Comparison of ENCODE assay signal across 8 cellular contexts in genomic region chr3:128726691-128727031, GRCh38. TPM values are rescaled to one million over a fixed set of nuclear protein-coding genes. Genes with fewer than 3 reads are reported as not detected.
DNase-seq lines count a peak whose midpoint lies in the region; ATAC-seq and TF ChIP-seq lines count a peak whose summit lies in the region.

No MANE protein-coding gene starts in this region.

- H3F3A ChIP-seq in PC-3 (ENCODE audit: low read length, unreplicated experiment): no peaks in the 10 kb centered on the region

- peak; percentile 30 for ATAC-seq in PC-3

- peaks cover 47% of the 10 kb centered on the region for H4K20me1 ChIP-seq in PC-3 (ENCODE audit: low read length)

- no TSS peak for BruUV-seq in PC-3 (replicated peaks; lab: Mats Ljungman, UMichigan)

- no peaks in the 10 kb centered on the region for H3K9me3 Mint-ChIP-seq in CD4-positive, alpha-beta memory T cell
- H3K9me3 Mint-ChIP-seq in nephron progenitor cell: no peaks in the 10 kb centered on the region

- peak overlapping the region; percentile 77 to 97 (median 95) for H3K27ac Mint-ChIP-seq in CD4-positive, alpha-beta memory T cell
- peak overlapping the region; percentile 86 for H3K27ac Mint-ChIP-seq in nephron progenitor cell

- peaks cover 0 to 2% of the 10 kb centered on the region in 2 donors for H3K27me3 Mint-ChIP-seq in CD4-positive, alpha-beta memory T cell
- peaks cover 20% of the 10 kb centered on the region for H3K27me3 Mint-ChIP-seq in nephron progenitor cell (ENCODE audit: low read depth, poor library complexity)

- peak in 4 of 5 donors; percentile 15 to 61 (median 19) for DNase-seq in CD4-positive, alpha-beta memory T cell
- DNase-seq in HFF-Myc (ENCODE audit: extremely low read depth, low read depth): no peak
- peak; percentile 59 for DNase-seq in PC-3
- peak; percentile 24 for DNase-seq in activated gamma-delta T cell treated with Interleukin-2 at 50 U/mL for 16 hours
- DNase-seq in fibroblast of villous mesenchyme (ENCODE audit: low read depth): peak; percentile 85
- no peak for DNase-seq in nephron progenitor cell
- no peak for DNase-seq in DMS79 treated with DMSO at 0.1 percent for 48 hours (lab: John Stamatoyannopoulos, UW)

- peak overlapping the region; percentile 92 to 98 (median 95) for H3K4me3 Mint-ChIP-seq in CD4-positive, alpha-beta memory T cell
- H3K4me3 Mint-ChIP-seq in nephron progenitor cell: peak overlapping the region; percentile 92

- no peak overlapping the region for H2AFZ ChIP-seq in PC-3 (ENCODE audit: low read length)

- intact Hi-C loops in CD4-positive, alpha-beta memory T cell (cut with micrococcal nuclease): loop anchor here (1.0 to 5.0 kb wide), 7 partner anchors 45 to 551 kb away; partner anchors contain the start of genes ACAD9, CNBP and HMCES
- intact Hi-C loops in PC-3 (cut with micrococcal nuclease): loop anchor here (5.0 kb wide), 1 partner anchor 61 kb away; no protein-coding TSS in a partner anchor

- CTCF ChIA-PET in CD4-positive, alpha-beta memory T cell (lab: Charles Lee; ENCODE audit: partially characterized antibody): interaction anchor here (1.2 to 1.9 kb wide), 3 partner anchors 12 to 57 kb away, joined by 4 to 7 read pairs (median 6); no protein-coding TSS in a partner anchor
- CTCF ChIA-PET in PC-3 (lab: Charles Lee): no interaction called here

- TF ChIP-seq CTCF in HFF-Myc (IDR thresholded peaks at IDR 0.05; ENCODE audit: low read depth, low read length, missing control alignments): no peak
- no peak for TF ChIP-seq CTCF in PC-3 (conservative IDR thresholded peaks at IDR 0.05; ENCODE audit: low read depth, low read length)
- TF ChIP-seq CTCF in fibroblast of villous mesenchyme (IDR thresholded peaks at IDR 0.05; ENCODE audit: insufficient read depth, low read depth, low read length): no peak
- TF ChIP-seq CTCF in nephron progenitor cell (IDR thresholded peaks at IDR 0.05): no peak

- no peaks in the 10 kb centered on the region for H3K9me2 ChIP-seq in PC-3 (replicated peaks; ENCODE audit: low read length)

- no peaks in the 10 kb centered on the region for H3K9me3 ChIP-seq in CD4-positive, alpha-beta memory T cell (ENCODE audit: control insufficient read depth in 1 of 2, low read length in 2 of 2)
- H3K9me3 ChIP-seq in PC-3 (ENCODE audit: low read length) (no peaks in the 10 kb centered on the region), stomach smooth muscle (ENCODE audit: control insufficient read depth in 2 of 2, low read length in 2 of 2) (no peaks in the 10 kb centered on the region)

- peaks cover 55% of the 10 kb centered on the region for H3K4me1 ChIP-seq in CD4-positive, alpha-beta memory T cell (ENCODE audit: insufficient read depth, low read length)
- peaks cover 20% of the 10 kb centered on the region for H3K4me1 ChIP-seq in PC-3 (ENCODE audit: insufficient read depth, low read length)
- peaks cover 34% of the 10 kb centered on the region for H3K4me1 ChIP-seq in stomach smooth muscle (ENCODE audit: control insufficient read depth, insufficient read depth, low read length)

- POLR2A ChIA-PET in CD4-positive, alpha-beta memory T cell (lab: Charles Lee; ENCODE audit: partially characterized antibody): interaction anchor here (0.7 to 4.0 kb wide), 10 partner anchors 12 to 151 kb away, joined by 3 to 44 read pairs (median 5); no protein-coding TSS in a partner anchor
- POLR2A ChIA-PET in PC-3 (lab: Charles Lee; ENCODE audit: unreplicated experiment): no interaction called here

- peaks cover 4 to 22% of the 10 kb centered on the region in 2 donors for H3K36me3 Mint-ChIP-seq in CD4-positive, alpha-beta memory T cell
- peaks cover 32% of the 10 kb centered on the region for H3K36me3 Mint-ChIP-seq in nephron progenitor cell (ENCODE audit: low read depth)

- H3K9ac ChIP-seq in PC-3 (ENCODE audit: low read length) (peak overlapping the region; percentile 95), stomach smooth muscle (ENCODE audit: low read length in 2 of 2) (peak overlapping the region; percentile 91 to 96)

- H3K4me1 Mint-ChIP-seq in CD4-positive, alpha-beta memory T cell: peaks cover 43 to 65% (median 52%) of the 10 kb centered on the region in 4 donors
- peaks cover 53% of the 10 kb centered on the region for H3K4me1 Mint-ChIP-seq in nephron progenitor cell

- H3K4me2 ChIP-seq in PC-3 (ENCODE audit: low read length): peak overlapping the region; percentile 90

- H3K27ac ChIP-seq in CD4-positive, alpha-beta memory T cell (ENCODE audit: low read depth, low read length): peak overlapping the region; percentile 98
- H3K27ac ChIP-seq in PC-3 (ENCODE audit: low read length): peak overlapping the region; percentile 76
- peak overlapping the region; percentile 95 for H3K27ac ChIP-seq in stomach smooth muscle (ENCODE audit: low read length)

- peak overlapping the region; percentile 79 to 86 for H3K4me3 ChIP-seq in CD4-positive, alpha-beta memory T cell (ENCODE audit: low read length in 2 of 2)
- H3K4me3 ChIP-seq in HFF-Myc (replicated peaks; ENCODE audit: low read depth, low read length): peak overlapping the region; percentile 89
- H3K4me3 ChIP-seq in PC-3 (ENCODE audit: low read length): peak overlapping the region; percentile 99
- H3K4me3 ChIP-seq in fibroblast of villous mesenchyme (ENCODE audit: low read depth, low read length): peak overlapping the region; percentile 94
- peak overlapping the region; percentile 73 to 97 for H3K4me3 ChIP-seq in stomach smooth muscle (ENCODE audit: low read length in 2 of 2)

- H3K27me3 ChIP-seq in CD4-positive, alpha-beta memory T cell (ENCODE audit: insufficient read depth, low read length): no peaks in the 10 kb centered on the region
- H3K27me3 ChIP-seq in PC-3 (ENCODE audit: low read length) (no peaks in the 10 kb centered on the region), stomach smooth muscle (ENCODE audit: control insufficient read depth in 1 of 2, insufficient read depth in 2 of 2, low read length in 2 of 2) (no peaks in the 10 kb centered on the region)

- no peaks in the 10 kb centered on the region for H3K36me3 ChIP-seq in CD4-positive, alpha-beta memory T cell (ENCODE audit: insufficient read depth, low read length)
- H3K36me3 ChIP-seq in PC-3 (ENCODE audit: low read depth, low read length) (no peaks in the 10 kb centered on the region; the same call in 1 of the 2 replicates), stomach smooth muscle (ENCODE audit: control insufficient read depth in 2 of 2, insufficient read depth in 2 of 2, low read length in 2 of 2) (no peaks in the 10 kb centered on the region)

- H3K79me2 ChIP-seq in PC-3 (ENCODE audit: low read length): peaks cover 63% of the 10 kb centered on the region

RNA-seq across cellular contexts. Expression of gene RAB7A, which starts 0.7 kb away (rescaled TPM):
- total RNA-seq in CD4-positive, alpha-beta memory T cell: 100 to 1,000 TPM; 141 to 152 TPM
- 100 to 1,000 TPM; 185 to 269 TPM for polyA plus RNA-seq in CD4-positive, alpha-beta memory T cell
- total RNA-seq in PC-3 (2014; rRNA removed) (48.0 and 78.2 TPM in 2 replicates), fibroblast of villous mesenchyme (67.3 and 85.5 TPM in 2 replicates)

Comparison
In these comparisons a context has a peak if more than half of its experiments do, and no peak if none do; other contexts are left out.
1. DNase-seq: peak in CD4-positive, alpha-beta memory T cell (4 of 5), PC-3 (single experiment), activated gamma-delta T cell treated with Interleukin-2 at 50 U/mL for 16 hours (single experiment) and fibroblast of villous mesenchyme (single experiment); none in HFF-Myc (single experiment), nephron progenitor cell (single experiment) and DMS79 treated with DMSO at 0.1 percent for 48 hours (single experiment).
2. Peak in every context shown above with its lines, with median percentiles within 50 percentile points of each other: H3K27ac ChIP-seq and H3K4me3 ChIP-seq.